In the genomic region with DNA sequence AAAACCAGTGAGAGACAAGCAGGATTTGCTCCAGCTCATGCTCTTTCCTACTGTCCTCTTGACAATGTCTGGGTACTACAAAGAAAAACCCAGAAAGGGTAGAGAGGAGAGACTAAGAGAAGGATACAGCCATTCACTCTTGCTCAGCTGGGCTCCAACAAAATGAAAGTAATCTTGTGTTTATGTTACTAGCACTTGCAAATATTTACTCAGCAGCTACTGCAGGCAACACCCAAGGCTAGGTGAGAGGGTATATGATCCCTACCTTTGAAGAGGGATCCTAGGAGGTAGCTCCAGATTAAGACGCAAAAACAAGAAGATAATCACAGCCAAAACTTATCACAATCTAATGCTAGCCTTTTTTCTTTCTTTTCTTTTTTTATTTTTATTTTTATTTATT, we compare ENCODE assay signal across 19 cellular contexts.
DNase-seq lines count a peak whose midpoint lies in the region; ATAC-seq and TF ChIP-seq lines count a peak whose summit lies in the region.
"Had no signal": no experiment of that assay in that cellular context is flagged by ENCODE, and none has a peak within 500 bp of the region (broad histone marks: within the 10 kb centered on the region; RNA-seq: fewer than 3 reads in every experiment).

No MANE protein-coding gene starts in this region.

- no peaks in the 10 kb centered on the region for H3K79me1 ChIP-seq in mesenchymal stem cell (replicated peaks; ENCODE audit: low read length, poor library complexity, severe bottlenecking)

- H3K27ac ChIP-seq in colonic mucosa (peak overlapping the region; percentile 18), mesenchymal stem cell (ENCODE audit: low read length, poor library complexity, severe bottlenecking) (no peak overlapping the region)
- H3K27ac ChIP-seq: 22Rv1, Peyer's patch had no signal

- H3K23ac ChIP-seq in mesenchymal stem cell (ENCODE audit: low read length in 2 of 2), result no peak overlapping the region

- H3K4me2 ChIP-seq in mesenchymal stem cell (ENCODE audit: low read length, poor library complexity, severe bottlenecking), result no peak overlapping the region
- H3K4me2 ChIP-seq: SK-N-SH had no signal

- intact Hi-C loops in colonic mucosa (cut with DNase I), result no loop called here

- no CpG with 5 or more reads among the region's 1 CpG for WGBS in mesenchymal stem cell

- H4K8ac ChIP-seq in mesenchymal stem cell (ENCODE audit: low read length), result no peak overlapping the region

- H2BK5ac ChIP-seq in mesenchymal stem cell (ENCODE audit: low read depth, low read length, poor library complexity, severe bottlenecking), result no peak overlapping the region

- no peak overlapping the region for H3K18ac ChIP-seq in mesenchymal stem cell (ENCODE audit: low read depth in 1 of 2, low read length in 2 of 2)

- no peak for TF ChIP-seq CTCF in colonic mucosa (IDR thresholded peaks at IDR 0.05)

- no peak overlapping the region for H2BK15ac ChIP-seq in mesenchymal stem cell (ENCODE audit: low read depth, poor library complexity, severe bottlenecking)

- H3K9ac ChIP-seq in colonic mucosa (ENCODE audit: low read depth in 2 of 2, low read length in 2 of 2) (no peak overlapping the region), mesenchymal stem cell (ENCODE audit: low read length) (no peak overlapping the region)
- H3K9ac ChIP-seq: SK-N-SH had no signal

- H2BK12ac ChIP-seq in mesenchymal stem cell (ENCODE audit: low read length in 2 of 2), result no peak overlapping the region

- H3K27me3 ChIP-seq in colonic mucosa (no peaks in the 10 kb centered on the region), mesenchymal stem cell (ENCODE audit: control insufficient read depth in 1 of 2, insufficient read depth in 1 of 2, low read length in 2 of 2) (peaks cover 5 to 6% of the 10 kb centered on the region in 2 experiments)
- H3K27me3 ChIP-seq: Peyer's patch had no signal

- H2AK5ac ChIP-seq in mesenchymal stem cell (ENCODE audit: low read length, severe bottlenecking), result no peak overlapping the region

- no peak overlapping the region for H3K4ac ChIP-seq in mesenchymal stem cell (ENCODE audit: low read depth in 1 of 2, low read length in 2 of 2)

- ATAC-seq in GM19397 (IDR thresholded peaks at IDR 0.05; ENCODE audit: unreplicated experiment), result no peak

- H3K4me3 ChIP-seq in colonic mucosa (no peak overlapping the region), mesenchymal stem cell (ENCODE audit: insufficient read depth in 1 of 2, low read depth in 1 of 2, low read length in 2 of 2) (no peak overlapping the region)
- H3K4me3 ChIP-seq: Peyer's patch had no signal

- H4K91ac ChIP-seq in mesenchymal stem cell (ENCODE audit: low read length), result no peak overlapping the region

- no peak overlapping the region for H3K14ac ChIP-seq in mesenchymal stem cell (ENCODE audit: low read length in 2 of 2)

- DNase-seq in DMS53 (lab: John Stamatoyannopoulos, UW), result peak; percentile 57
- DNase-seq in NCI-H2029 treated with DMSO at 0.1 percent for 48 hours (lab: John Stamatoyannopoulos, UW), result peak; percentile 40
- DNase-seq in colonic mucosa, result peak; percentile 26
- peak; percentile 6 for DNase-seq in mesenchymal stem cell
- DNase-seq in GF-D8 (lab: John Stamatoyannopoulos, UW), result no peak
- DNase-seq in activated CD4-positive, alpha-beta T cell treated with anti-CD3 and anti-CD28 coated beads for 48 hours, result no peak
- DNase-seq in D341Med (ENCODE audit: low spot score), result no peak
- DNase-seq: CD4-positive, CD25-positive, alpha-beta regulatory T cell; DMS79; HCEC 1CT; KG1; NCI-H1694 treated with DMSO at 0.1 percent for 48 hours; NCI-H2171; NCI-H446; Peyer's patch; Right ventricle myocardium superior; SK-N-SH had no signal

- H2AFZ ChIP-seq in mesenchymal stem cell (ENCODE audit: low read depth, low read length), result no peak overlapping the region

- H3K9me3 ChIP-seq in colonic mucosa, result no peaks in the 10 kb centered on the region
- H3K9me3 ChIP-seq in mesenchymal stem cell (ENCODE audit: control insufficient read depth, low read length), result no peaks in the 10 kb centered on the region
- H3K9me3 ChIP-seq: Peyer's patch, SK-N-SH had no signal

- no peak overlapping the region for H2BK120ac ChIP-seq in mesenchymal stem cell (ENCODE audit: low read depth, low read length)

- H3K4me1 ChIP-seq in colonic mucosa (no peaks in the 10 kb centered on the region), mesenchymal stem cell (ENCODE audit: control insufficient read depth, insufficient read depth, low read depth, low read length) (no peaks in the 10 kb centered on the region)
- H3K4me1 ChIP-seq: Peyer's patch had no signal

- H3K36me3 ChIP-seq in colonic mucosa (no peaks in the 10 kb centered on the region), mesenchymal stem cell (ENCODE audit: control insufficient read depth in 1 of 2, insufficient read depth in 2 of 2, low read depth in 1 of 2, low read length in 2 of 2) (no peaks in the 10 kb centered on the region)
- H3K36me3 ChIP-seq: Peyer's patch had no signal

Comparison
In these comparisons a context has a peak if more than half of its experiments do, and no peak if none do; other contexts are left out.
1. DNase-seq: peak in DMS53 (single experiment), NCI-H2029 treated with DMSO at 0.1 percent for 48 hours (single experiment), colonic mucosa (single experiment) and mesenchymal stem cell (single experiment); none in GF-D8 (single experiment), activated CD4-positive, alpha-beta T cell treated with anti-CD3 and anti-CD28 coated beads for 48 hours (single experiment) and D341Med (single experiment).